Comparison of ENCODE assay signal across 14 cellular contexts in the genomic region with DNA sequence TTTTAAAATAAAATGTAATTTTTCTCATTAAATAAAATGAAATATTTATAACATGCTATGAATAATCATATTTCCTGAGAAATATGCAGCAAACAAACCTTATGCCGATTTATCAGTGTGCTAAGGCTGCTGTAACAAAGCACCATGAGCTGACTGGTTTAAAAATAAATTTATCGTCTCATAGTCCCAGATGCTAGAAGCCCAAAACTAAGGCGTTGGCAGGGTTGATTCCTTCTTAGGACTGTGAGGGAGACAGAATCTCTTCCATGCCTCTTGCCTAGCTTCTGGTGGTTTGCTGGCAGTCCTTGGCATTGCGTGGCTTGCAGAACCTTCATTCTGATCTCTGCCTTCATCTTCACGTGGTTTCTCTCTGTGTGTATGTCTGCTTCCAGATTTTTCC.
A peak's percentile ranks its signal among the peaks of the same experiment; 100 is the strongest.
DNase-seq lines count a peak whose midpoint lies in the region; ATAC-seq and TF ChIP-seq lines count a peak whose summit lies in the region.
"Had no signal": no experiment of that assay in that cellular context is flagged by ENCODE, and none has a peak within 500 bp of the region (broad histone marks: within the 10 kb centered on the region; RNA-seq: fewer than 3 reads in every experiment).

No MANE protein-coding gene starts in this region.

- H3K36me3 Mint-ChIP-seq in MCF 10A (ENCODE audit: insufficient read depth, unreplicated experiment), result no peaks in the 10 kb centered on the region
- H3K36me3 Mint-ChIP-seq: CD4-positive, CD25-positive, alpha-beta regulatory T cell had no signal

- peaks cover 7% of the 10 kb centered on the region for H3K9me3 Mint-ChIP-seq in MCF 10A (ENCODE audit: unreplicated experiment)

- no peaks in the 10 kb centered on the region for H3K4me1 ChIP-seq in psoas muscle
- H3K4me1 ChIP-seq: Caco-2, HAP-1 had no signal

- H3K9ac ChIP-seq in SU-DHL-6 (ENCODE audit: low read length), result no peak overlapping the region

- H3K27ac ChIP-seq in SU-DHL-6 (ENCODE audit: low read depth, low read length) (no peak overlapping the region), psoas muscle (no peak overlapping the region)
- H3K27ac ChIP-seq: HL-60 had no signal

- DNase-seq in NCI-H82 (lab: John Stamatoyannopoulos, UW), result peak; percentile 34
- no peak for DNase-seq in NCI-H82 treated with DMSO at 0.1 percent for 48 hours (lab: John Stamatoyannopoulos, UW; ENCODE audit: unreplicated experiment)
- DNase-seq in psoas muscle, result no peak
- no peak for DNase-seq in MCF 10A (ENCODE audit: unreplicated experiment)
- no peak for DNase-seq in AML-193 (lab: John Stamatoyannopoulos, UW)
- DNase-seq: 8988T; C1 segment of cervical spinal cord; Caco-2; CD4-positive, CD25-positive, alpha-beta regulatory T cell had no signal

- no peaks in the 10 kb centered on the region for H4K20me1 ChIP-seq in SU-DHL-6 (ENCODE audit: low read depth, low read length)

- H3K4me1 Mint-ChIP-seq in MCF 10A (ENCODE audit: insufficient read depth, unreplicated experiment), result no peaks in the 10 kb centered on the region
- H3K4me1 Mint-ChIP-seq: B cell; CD4-positive, CD25-positive, alpha-beta regulatory T cell had no signal

- CTCF ChIA-PET in MCF 10A (lab: Yijun Ruan, JAX), result interaction anchor here (0.6 kb wide), 1 partner anchor 347 kb away, joined by 4 read pairs; no protein-coding TSS in a partner anchor

- H3F3A ChIP-seq in SU-DHL-6 (ENCODE audit: insufficient read depth), result no peaks in the 10 kb centered on the region

- peak overlapping the region; percentile 57 for H2AFZ ChIP-seq in SU-DHL-6 (ENCODE audit: low read depth, low read length, severe bottlenecking)

- H3K9me3 ChIP-seq in SU-DHL-6 (ENCODE audit: insufficient read depth, low read length) (no peaks in the 10 kb centered on the region), psoas muscle (no peaks in the 10 kb centered on the region)
- H3K9me3 ChIP-seq: Caco-2, HAP-1 had no signal

- POLR2A ChIA-PET in MCF 10A (lab: Yijun Ruan, JAX), result no interaction called here

- TF ChIP-seq CTCF in SU-DHL-6 (IDR thresholded peaks at IDR 0.05; ENCODE audit: insufficient read depth, low read length, poor library complexity, severe bottlenecking) (no peak), psoas muscle (IDR thresholded peaks at IDR 0.05) (no peak), MCF 10A (IDR thresholded peaks at IDR 0.05; ENCODE audit: unreplicated experiment) (no peak)

- H3K9me2 ChIP-seq in SU-DHL-6 (replicated peaks; ENCODE audit: insufficient read depth, low read length), result no peaks in the 10 kb centered on the region

- peak in 3 of 4 donors; percentile 40 to 72 (median 71) for ATAC-seq in psoas muscle
- ATAC-seq in GM21528 (IDR thresholded peaks at IDR 0.05; ENCODE audit: low FRiP score, unreplicated experiment), result no peak

- H3K4me3 ChIP-seq in SU-DHL-6 (ENCODE audit: insufficient read depth, low read length, poor library complexity, severe bottlenecking), result no peak overlapping the region
- no peak overlapping the region for H3K4me3 ChIP-seq in psoas muscle
- H3K4me3 ChIP-seq: HAP-1 had no signal

- H3K27me3 Mint-ChIP-seq in MCF 10A (ENCODE audit: insufficient read depth, unreplicated experiment), result no peaks in the 10 kb centered on the region
- H3K27me3 Mint-ChIP-seq: B cell; CD4-positive, CD25-positive, alpha-beta regulatory T cell had no signal

- no peak overlapping the region for H3K27ac Mint-ChIP-seq in MCF 10A (ENCODE audit: low read depth, unreplicated experiment)
- H3K27ac Mint-ChIP-seq: B cell; CD4-positive, CD25-positive, alpha-beta regulatory T cell had no signal

- intact Hi-C loops in psoas muscle (cut with DNase I), result no loop called here
- intact Hi-C loops in MCF 10A (cut with micrococcal nuclease), result no loop called here

- BruUV-seq in MCF 10A (replicated peaks; lab: Mats Ljungman, UMichigan), result no TSS peak

- H3K79me2 ChIP-seq in SU-DHL-6 (ENCODE audit: insufficient read depth, low read length), result no peaks in the 10 kb centered on the region

- 39 to 80% (median 43%) methylated on average over 5 of the region's 5 CpGs for WGBS in psoas muscle, 3 donors

- H3K36me3 ChIP-seq in SU-DHL-6 (ENCODE audit: low read length), result no peaks in the 10 kb centered on the region
- H3K36me3 ChIP-seq in psoas muscle (ENCODE audit: insufficient read depth in 1 of 2, low read depth in 1 of 2), result no peaks in the 10 kb centered on the region
- H3K36me3 ChIP-seq: HAP-1 had no signal

- H3K27me3 ChIP-seq in SU-DHL-6 (ENCODE audit: low read length) (no peaks in the 10 kb centered on the region), psoas muscle (ENCODE audit: insufficient read depth in 3 of 3, low read length in 2 of 3) (no peaks in the 10 kb centered on the region)

- H3K4me2 ChIP-seq in SU-DHL-6 (ENCODE audit: low read depth, low read length, poor library complexity, severe bottlenecking), result no peak overlapping the region

- H3K4me3 Mint-ChIP-seq in MCF 10A (ENCODE audit: unreplicated experiment), result no peak overlapping the region
- H3K4me3 Mint-ChIP-seq: B cell; CD4-positive, CD25-positive, alpha-beta regulatory T cell had no signal
